ENCODE assay signal across 1 cellular context in genomic region chr9:128254855-128255759, GRCh38.
TF ChIP-seq lines count a peak whose summit lies in the region.

No MANE protein-coding gene starts in this region.

TF ChIP-seq in GM12878, 131 proteins besides CTCF, POLR2A, EP300 and RAD21 (continued from another document and continues in another):
- TF ChIP-seq E2F8 (IDR thresholded peaks at IDR 0.05; ENCODE audit: low read depth, partially characterized antibody), result no peak
- TF ChIP-seq ZNF217 (IDR thresholded peaks at IDR 0.05), result no peak
- no peak for TF ChIP-seq KDM1A (IDR thresholded peaks at IDR 0.05; ENCODE audit: borderline replicate concordance)
- no peak for TF ChIP-seq CREB1 (IDR thresholded peaks at IDR 0.05; ENCODE audit: low read depth)
- no peak for TF ChIP-seq CHD2 (IDR thresholded peaks at IDR 0.05; ENCODE audit: borderline replicate concordance, low read depth, low read length)
- TF ChIP-seq MYC (IDR thresholded peaks at IDR 0.05; ENCODE audit: insufficient read depth, insufficient read length, insufficient replicate concordance, low read length, severe bottlenecking), result no peak
- no peak for TF ChIP-seq ELK1 (IDR thresholded peaks at IDR 0.05; ENCODE audit: low read depth, low read length)
- no peak for TF ChIP-seq BCL3 (IDR thresholded peaks at IDR 0.05; ENCODE audit: borderline replicate concordance, insufficient read depth, low read depth, low read length, poor library complexity, severe bottlenecking)
- TF ChIP-seq E4F1 (IDR thresholded peaks at IDR 0.05; ENCODE audit: borderline replicate concordance, partially characterized antibody), result no peak
- TF ChIP-seq SREBF1 (IDR thresholded peaks at IDR 0.05; ENCODE audit: low read length), result no peak
- no peak for TF ChIP-seq ZBTB33 (IDR thresholded peaks at IDR 0.05)
- TF ChIP-seq USF1 (IDR thresholded peaks at IDR 0.05; ENCODE audit: borderline replicate concordance, extremely low read length, insufficient read depth, low read depth, low read length), result no peak
- TF ChIP-seq IRF3 (IDR thresholded peaks at IDR 0.05), result no peak
- TF ChIP-seq BCL11A (IDR thresholded peaks at IDR 0.05; ENCODE audit: low read depth, low read length), result no peak
- no peak for TF ChIP-seq ZZZ3 (IDR thresholded peaks at IDR 0.05; ENCODE audit: control insufficient read depth, insufficient read length, low read depth)
- TF ChIP-seq MTA2 (IDR thresholded peaks at IDR 0.05; ENCODE audit: low read depth), result no peak
- no peak for TF ChIP-seq TARDBP (IDR thresholded peaks at IDR 0.05; ENCODE audit: borderline replicate concordance)
- TF ChIP-seq SREBF2 (IDR thresholded peaks at IDR 0.05; ENCODE audit: low read length), result no peak
- peak; percentile 28; the same call in 1 of the 2 replicates for TF ChIP-seq SMC3 (IDR thresholded peaks at IDR 0.05; ENCODE audit: borderline replicate concordance, low read length)
- TF ChIP-seq ZNF207 (IDR thresholded peaks at IDR 0.05; ENCODE audit: borderline replicate concordance), result no peak
- no peak for TF ChIP-seq MLLT1 (IDR thresholded peaks at IDR 0.05)
- no peak for TF ChIP-seq IKZF2 (IDR thresholded peaks at IDR 0.05)
- TF ChIP-seq CREM (IDR thresholded peaks at IDR 0.05; ENCODE audit: low read depth), result no peak
- no peak for TF ChIP-seq EGR1 (IDR thresholded peaks at IDR 0.05; ENCODE audit: borderline replicate concordance in 1 of 2, low read depth in 2 of 2, low read length in 2 of 2)
- TF ChIP-seq CEBPZ (IDR thresholded peaks at IDR 0.05; ENCODE audit: low read depth, low read length), result no peak
- TF ChIP-seq SUZ12 (IDR thresholded peaks at IDR 0.05; ENCODE audit: unreplicated experiment), result no peak
- TF ChIP-seq TAF1 (IDR thresholded peaks at IDR 0.05; ENCODE audit: borderline replicate concordance, low read depth, low read length), result no peak
- TF ChIP-seq ZNF274 (IDR thresholded peaks at IDR 0.05; ENCODE audit: insufficient read depth, insufficient read length), result no peak
- TF ChIP-seq FOXK2 (IDR thresholded peaks at IDR 0.05), result no peak
- no peak for TF ChIP-seq NR2F1 (conservative IDR thresholded peaks at IDR 0.05)
- no peak for TF ChIP-seq JUNB (IDR thresholded peaks at IDR 0.05)
- no peak for TF ChIP-seq PAX8 (IDR thresholded peaks at IDR 0.05)
- TF ChIP-seq PML (IDR thresholded peaks at IDR 0.05; ENCODE audit: low read length), result no peak
- peak; percentile 58 for TF ChIP-seq IKZF1 (conservative IDR thresholded peaks at IDR 0.05)
- no peak for TF ChIP-seq CUX1 (IDR thresholded peaks at IDR 0.05; ENCODE audit: insufficient replicate concordance, low read depth, low read length)
- 0 out of 2 replicates have a peak, but pooled peaks have one; percentile 17 for TF ChIP-seq YY1 (IDR thresholded peaks at IDR 0.05; ENCODE audit: low read depth, low read length)
- TF ChIP-seq SIX5 (IDR thresholded peaks at IDR 0.05; ENCODE audit: low read depth, low read length, severe bottlenecking), result no peak
- peak; percentile 16; the same call in 1 of the 3 replicates for TF ChIP-seq POU2F2 (IDR thresholded peaks at IDR 0.05; ENCODE audit: borderline replicate concordance, low read depth, low read length)
